Comparison of ENCODE assay signal across 1 cellular context in the genomic region with DNA sequence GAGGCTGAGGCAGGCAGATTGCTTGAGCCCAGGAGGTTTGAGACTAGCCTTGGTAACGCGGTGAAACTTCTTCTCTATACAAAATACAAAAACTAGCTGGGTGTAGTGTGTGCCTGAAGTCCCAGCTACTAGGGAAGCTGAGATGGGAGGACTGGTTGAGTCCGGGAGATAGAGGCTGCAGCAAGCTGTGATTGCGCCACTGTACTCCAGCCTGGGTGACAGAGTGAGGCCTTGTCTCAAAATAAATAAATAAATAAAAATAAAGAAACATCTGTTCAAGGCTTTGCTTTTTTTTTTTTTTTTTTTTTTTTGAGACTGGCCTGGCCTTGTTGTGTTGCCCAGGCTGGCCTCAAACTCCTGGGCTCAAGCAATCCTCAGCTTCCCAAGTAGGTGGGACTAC.
TF ChIP-seq lines count a peak whose summit lies in the region.

No MANE protein-coding gene starts in this region.

TF ChIP-seq in GM23338, 12 proteins besides CTCF, POLR2A, EP300 and RAD21 (continued from another document):
- TF ChIP-seq REST (IDR thresholded peaks at IDR 0.05; ENCODE audit: unreplicated experiment): no peak
- TF ChIP-seq ETS1 (IDR thresholded peaks at IDR 0.05): no peak
- no peak for TF ChIP-seq ZNF114 (CRISPR knock-in tag; IDR thresholded peaks at IDR 0.05)
- TF ChIP-seq ZNF331 (CRISPR knock-in tag; IDR thresholded peaks at IDR 0.05; ENCODE audit: low read depth): no peak
